Comparison of ENCODE assay signal across 10 cellular contexts in genomic region chr16:10946308-10946707, GRCh38. TPM values are rescaled to one million over a fixed set of nuclear protein-coding genes. Genes with fewer than 3 reads are reported as not detected.
DNase-seq lines count a peak whose midpoint lies in the region; ATAC-seq and TF ChIP-seq lines count a peak whose summit lies in the region.
"Had no signal": no experiment of that assay in that cellular context is flagged by ENCODE, and none has a peak within 500 bp of the region (broad histone marks: within the 10 kb centered on the region; RNA-seq: fewer than 3 reads in every experiment).

No MANE protein-coding gene starts in this region.

- no peak overlapping the region for H3K4me2 ChIP-seq in neural progenitor cell

- H3K9me3 Mint-ChIP-seq in Caco-2 (ENCODE audit: unreplicated experiment) (no peaks in the 10 kb centered on the region), neural progenitor cell (no peaks in the 10 kb centered on the region)

- CTCF ChIA-PET in Caco-2 (lab: Charles Lee), result interaction anchor here (0.9 kb wide), 1 partner anchor 43 kb away, joined by 3 read pairs; no protein-coding TSS in a partner anchor

- ATAC-seq in GM21360 (IDR thresholded peaks at IDR 0.05; ENCODE audit: unreplicated experiment), result no peak

- DNase-seq in Caco-2 (peak; percentile 62 to 72), epithelial cell of esophagus (ENCODE audit: low read depth) (peak; percentile 54), neural progenitor cell (ENCODE audit: low spot score) (peak; percentile 42), NCI-H510A treated with DMSO at 0.1 percent for 48 hours (lab: John Stamatoyannopoulos, UW) (no peak), GM19240 (ENCODE audit: insufficient read length, low spot score) (no peak)
- no peak for DNase-seq in stimulated activated CD4-positive, alpha-beta T cell treated with anti-CD3 and anti-CD28 coated beads, Interleukin-1b, Interleukin-23, amount 100 ng/mL, for 48 hours
- DNase-seq: NCI-H446 treated with DMSO at 0.1 percent for 48 hours, T1000 had no signal

- H3K4me3 ChIP-seq in Caco-2 (ENCODE audit: low read depth, low read length), result no peak overlapping the region
- H3K4me3 ChIP-seq in epithelial cell of esophagus (ENCODE audit: low read length), result peak overlapping the region; percentile 20
- H3K4me3 ChIP-seq in neural progenitor cell, result no peak overlapping the region

- no peaks in the 10 kb centered on the region for H3K27me3 ChIP-seq in Caco-2 (replicated peaks; ENCODE audit: control insufficient read depth, insufficient read depth, low read length)
- peaks cover 12% of the 10 kb centered on the region for H3K27me3 ChIP-seq in neural progenitor cell

- no peak overlapping the region for H3K27ac ChIP-seq in neural progenitor cell

- peaks cover 27% of the 10 kb centered on the region for H3F3A ChIP-seq in neural progenitor cell (ENCODE audit: low read depth)

- H3K4me1 Mint-ChIP-seq in Caco-2 (ENCODE audit: low read depth, unreplicated experiment) (peaks cover 48% of the 10 kb centered on the region), neural progenitor cell (peaks cover 42% of the 10 kb centered on the region)

- intact Hi-C loops in Caco-2 (cut with micrococcal nuclease; ENCODE audit: unreplicated experiment), result no loop called here

- H3K36me3 Mint-ChIP-seq in Caco-2 (ENCODE audit: insufficient read depth, unreplicated experiment) (no peaks in the 10 kb centered on the region), neural progenitor cell (no peaks in the 10 kb centered on the region)

- no peak for TF ChIP-seq RAD21 in Ishikawa (IDR thresholded peaks at IDR 0.05; ENCODE audit: low read depth)

- H3K9ac ChIP-seq in neural progenitor cell, result no peak overlapping the region

- H3K4me1 ChIP-seq in Caco-2 (peaks cover 18% of the 10 kb centered on the region), neural progenitor cell (peaks cover 35% of the 10 kb centered on the region)

- TF ChIP-seq CTCF in Caco-2 (IDR thresholded peaks at IDR 0.05; ENCODE audit: insufficient read depth in 1 of 2, low read depth in 1 of 2, low read length in 1 of 2, severe bottlenecking in 1 of 2, unreplicated experiment in 1 of 2) (no peak), epithelial cell of esophagus (IDR thresholded peaks at IDR 0.05; ENCODE audit: insufficient read depth, low read depth, low read length, missing control alignments) (no peak), neural progenitor cell (IDR thresholded peaks at IDR 0.05) (no peak)

- H3K36me3 ChIP-seq in Caco-2 (ENCODE audit: control insufficient read depth, insufficient read depth, low read length), result no peaks in the 10 kb centered on the region
- no peaks in the 10 kb centered on the region for H3K36me3 ChIP-seq in neural progenitor cell

- H3K79me2 ChIP-seq in neural progenitor cell (ENCODE audit: low read depth), result peaks cover 14% of the 10 kb centered on the region

- H3K4me3 Mint-ChIP-seq in Caco-2 (ENCODE audit: unreplicated experiment), result peak overlapping the region; percentile 65
- H3K4me3 Mint-ChIP-seq in neural progenitor cell, result peak overlapping the region; percentile 88

- no peak overlapping the region for H2AFZ ChIP-seq in neural progenitor cell (replicated peaks)

- TF ChIP-seq EP300 in Ishikawa (IDR thresholded peaks at IDR 0.05; ENCODE audit: borderline replicate concordance), result no peak

- H3K9me3 ChIP-seq in Caco-2, result no peaks in the 10 kb centered on the region
- H3K9me3 ChIP-seq in neural progenitor cell (ENCODE audit: low read depth), result no peaks in the 10 kb centered on the region

- peaks cover 17% of the 10 kb centered on the region for H4K20me1 ChIP-seq in neural progenitor cell (ENCODE audit: low read depth)

- H3K27me3 Mint-ChIP-seq in Caco-2 (ENCODE audit: insufficient read depth, unreplicated experiment) (no peaks in the 10 kb centered on the region), neural progenitor cell (ENCODE audit: insufficient read depth, low read depth) (no peaks in the 10 kb centered on the region)

- BruUV-seq in Caco-2 (replicated peaks; lab: Mats Ljungman, UMichigan), result no TSS peak

- H3K27ac Mint-ChIP-seq in Caco-2 (ENCODE audit: unreplicated experiment), result peak overlapping the region; percentile 30
- no peak overlapping the region for H3K27ac Mint-ChIP-seq in neural progenitor cell

- POLR2A ChIA-PET in Caco-2 (lab: Charles Lee), result no interaction called here

TF ChIP-seq in Ishikawa, 13 proteins besides CTCF, POLR2A, EP300 and RAD21:
- TF ChIP-seq MAX (IDR thresholded peaks at IDR 0.05) (no peak), TEAD4 (IDR thresholded peaks at IDR 0.05) (peak; percentile 76), TAF1 (IDR thresholded peaks at IDR 0.05; ENCODE audit: low read depth) (no peak), FOXM1 (IDR thresholded peaks at IDR 0.05; ENCODE audit: borderline replicate concordance, low read depth) (no peak), CREB1 (IDR thresholded peaks at IDR 0.05; ENCODE audit: low read depth) (no peak), TCF12 (IDR thresholded peaks at IDR 0.05; ENCODE audit: low read depth) (peak; percentile 49; the same call in 1 of the 2 replicates), USF1 (IDR thresholded peaks at IDR 0.05) (no peak), YY1 (IDR thresholded peaks at IDR 0.05; ENCODE audit: low read depth) (no peak), ZBTB7A (IDR thresholded peaks at IDR 0.05; ENCODE audit: low read depth) (0 out of 2 replicates have a peak, but pooled peaks have one; percentile 36), NFIC (IDR thresholded peaks at IDR 0.05) (no peak), CEBPB (IDR thresholded peaks at IDR 0.05) (no peak), REST (IDR thresholded peaks at IDR 0.05; ENCODE audit: low read depth) (no peak), EGR1 (IDR thresholded peaks at IDR 0.05) (peak; percentile 84)

RNA-seq across cellular contexts. Expression of gene CLEC16A, which starts 1.9 kb away (rescaled TPM):
- total RNA-seq in Caco-2 (2022) (27.0 and 27.9 TPM in 2 replicates), neural progenitor cell (ENCODE audit: low replicate concordance) (7.8 and 11.9 TPM in 2 replicates)

RNA-seq across cellular contexts. Expression of gene DEXI, which starts 4.0 kb away (rescaled TPM):
- total RNA-seq in Caco-2 (2022), result 23.0 and 23.7 TPM in 2 replicates
- total RNA-seq in neural progenitor cell (ENCODE audit: low replicate concordance), result 16.4 and 45.9 TPM in 2 replicates

Comparison
In these comparisons a context has a peak if more than half of its experiments do, and no peak if none do; other contexts are left out.
1. DNase-seq: peak in Caco-2 (2 of 2), epithelial cell of esophagus (single experiment) and neural progenitor cell (single experiment); none in NCI-H510A treated with DMSO at 0.1 percent for 48 hours (single experiment), stimulated activated CD4-positive, alpha-beta T cell treated with anti-CD3 and anti-CD28 coated beads, Interleukin-1b, Interleukin-23, amount 100 ng/mL, for 48 hours (single experiment) and GM19240 (single experiment).